12 cellular contexts compared by ENCODE assay signal in the genomic region with DNA sequence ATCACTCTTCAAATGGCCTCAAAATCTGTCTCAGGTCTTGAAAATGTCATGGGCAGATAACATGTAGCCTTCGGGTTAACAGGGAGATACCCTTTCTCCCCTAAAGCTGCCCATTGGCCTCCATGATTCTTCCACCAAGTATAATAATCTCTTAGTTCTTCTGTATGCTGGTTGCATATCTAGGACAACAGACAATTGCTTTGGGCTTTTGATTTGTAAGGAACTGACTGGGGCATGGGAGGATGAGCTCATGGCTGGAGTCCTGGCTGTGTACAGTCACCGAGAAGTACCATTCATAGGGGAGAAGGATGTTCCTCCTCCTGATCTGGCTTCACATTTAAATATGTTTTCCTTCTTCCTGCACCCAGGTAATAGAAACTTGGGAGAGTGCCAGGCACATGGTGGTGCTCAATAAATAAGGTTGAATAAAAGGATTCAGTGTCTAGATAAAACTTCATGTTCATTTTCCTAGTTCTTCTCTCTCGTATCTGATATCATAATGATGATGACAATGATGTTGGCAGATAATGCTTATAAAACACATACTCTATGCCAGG. TPM values are rescaled to one million over a fixed set of nuclear protein-coding genes. Genes with fewer than 3 reads are reported as not detected.
DNase-seq lines count a peak whose midpoint lies in the region; ATAC-seq and TF ChIP-seq lines count a peak whose summit lies in the region.
"Had no signal": no experiment of that assay in that cellular context is flagged by ENCODE, and none has a peak within 500 bp of the region (broad histone marks: within the 10 kb centered on the region; RNA-seq: fewer than 3 reads in every experiment).

No MANE protein-coding gene starts in this region.

- peaks cover 8% of the 10 kb centered on the region for H3K4me1 ChIP-seq in ovary (ENCODE audit: insufficient read depth)

- no peak overlapping the region for H3K27ac ChIP-seq in ovary
- H3K27ac ChIP-seq: lower lobe of right lung, PC-9 had no signal

- no peak overlapping the region for H3K4me3 ChIP-seq in ovary

- ATAC-seq in activated B cell treated with CpG ODN at 0.5 μM for 24 hours (ENCODE audit: low read depth) (no peak), GM18505 (IDR thresholded peaks at IDR 0.05; ENCODE audit: unreplicated experiment) (no peak)
- no peak for ATAC-seq in stimulated activated naive B cell treated with anti-CD40 and anti-IgM and Interleukin-4, amounts not matched to agents 10 μg/mL and 1 μg/mL and 100 μg/mL, for 72 hours (replicated peaks)
- ATAC-seq: lower lobe of right lung; stimulated activated naive CD8-positive, alpha-beta T cell treated with anti-CD3 and anti-CD28 coated beads, Interleukin-15, amount 100 ng/mL, for 72 hours had no signal

- no peaks in the 10 kb centered on the region for H3K9me3 ChIP-seq in ovary
- H3K9me3 ChIP-seq: BE2C, lower lobe of right lung had no signal

- H3K4me3 Mint-ChIP-seq in activated B cell treated with CpG ODN at 0.5 μM for 24 hours = peak overlapping the region; percentile 90
- no peak overlapping the region for H3K4me3 Mint-ChIP-seq in stimulated activated naive B cell treated with anti-CD40 and anti-IgM and Interleukin-4, amounts not matched to agents 10 μg/mL and 1 μg/mL and 100 μg/mL, for 72 hours

- peak overlapping the region; percentile 94 for H3K27ac Mint-ChIP-seq in activated B cell treated with CpG ODN at 0.5 μM for 24 hours
- peak overlapping the region; percentile 97 for H3K27ac Mint-ChIP-seq in stimulated activated naive B cell treated with anti-CD40 and anti-IgM and Interleukin-4, amounts not matched to agents 10 μg/mL and 1 μg/mL and 100 μg/mL, for 72 hours

- H3K27me3 ChIP-seq in ovary = no peaks in the 10 kb centered on the region
- H3K27me3 ChIP-seq: BE2C had no signal

- in situ Hi-C loops in ACHN (cut with HindIII; ENCODE audit: low pct_ligation_motif_present, low pct_unique_long_range_greater_than_20kb, low sequenced_read_pairs) = no loop called here

- no peak for TF ChIP-seq EP300 in ovary (IDR thresholded peaks at IDR 0.05)

- peaks cover 13% of the 10 kb centered on the region for H3K36me3 Mint-ChIP-seq in activated B cell treated with CpG ODN at 0.5 μM for 24 hours (ENCODE audit: low read depth)
- peaks cover 2 to 19% of the 10 kb centered on the region in 2 donors for H3K36me3 Mint-ChIP-seq in stimulated activated naive B cell treated with anti-CD40 and anti-IgM and Interleukin-4, amounts not matched to agents 10 μg/mL and 1 μg/mL and 100 μg/mL, for 72 hours

- WGBS in ovary, 3 donors = 94 to 98% (median 96%) methylated on average over 3 of the region's 3 CpGs

- H3K9me3 Mint-ChIP-seq in activated B cell treated with CpG ODN at 0.5 μM for 24 hours = no peaks in the 10 kb centered on the region
- no peaks in the 10 kb centered on the region for H3K9me3 Mint-ChIP-seq in stimulated activated naive B cell treated with anti-CD40 and anti-IgM and Interleukin-4, amounts not matched to agents 10 μg/mL and 1 μg/mL and 100 μg/mL, for 72 hours
- H3K9me3 Mint-ChIP-seq: stimulated activated naive CD8-positive, alpha-beta T cell treated with anti-CD3 and anti-CD28 coated beads, Interleukin-15, amount 100 ng/mL, for 72 hours had no signal

- no peaks in the 10 kb centered on the region for H3K36me3 ChIP-seq in ovary
- H3K36me3 ChIP-seq: BE2C, lower lobe of right lung had no signal

- H3K4me1 Mint-ChIP-seq in activated B cell treated with CpG ODN at 0.5 μM for 24 hours = peaks cover 75% of the 10 kb centered on the region
- H3K4me1 Mint-ChIP-seq in stimulated activated naive B cell treated with anti-CD40 and anti-IgM and Interleukin-4, amounts not matched to agents 10 μg/mL and 1 μg/mL and 100 μg/mL, for 72 hours = peaks cover 56 to 66% of the 10 kb centered on the region in 2 donors

- TF ChIP-seq POLR2A in ovary (IDR thresholded peaks at IDR 0.05) (no peak), GM18505 (IDR thresholded peaks at IDR 0.05; ENCODE audit: borderline replicate concordance, extremely low read depth, insufficient read depth, insufficient read length) (no peak)

- H3K27me3 Mint-ChIP-seq in activated B cell treated with CpG ODN at 0.5 μM for 24 hours = no peaks in the 10 kb centered on the region
- H3K27me3 Mint-ChIP-seq in stimulated activated naive B cell treated with anti-CD40 and anti-IgM and Interleukin-4, amounts not matched to agents 10 μg/mL and 1 μg/mL and 100 μg/mL, for 72 hours = no peaks in the 10 kb centered on the region
- H3K27me3 Mint-ChIP-seq: stimulated activated naive CD8-positive, alpha-beta T cell treated with anti-CD3 and anti-CD28 coated beads, Interleukin-15, amount 100 ng/mL, for 72 hours had no signal

- no peak for TF ChIP-seq CTCF in activated B cell treated with CpG ODN at 0.5 μM for 24 hours (IDR thresholded peaks at IDR 0.05)
- no peak for TF ChIP-seq CTCF in ovary (IDR thresholded peaks at IDR 0.05)

- peak; percentile 28 for DNase-seq in activated CD8-positive, alpha-beta memory T cell treated with anti-CD3 and anti-CD28 coated beads for 24 hours
- no peak for DNase-seq in activated CD8-positive, alpha-beta memory T cell treated with anti-CD3 and anti-CD28 coated beads, Interleukin-2, amount 50 U/mL, for 4 hours
- DNase-seq in activated B cell treated with CpG ODN at 0.5 μM for 24 hours (no peak), head of caudate nucleus (peak in 25 of 42 donors; percentile 24 to 81 (median 58)), ovary (no peak), ACHN (no peak)
- DNase-seq in stimulated activated naive B cell treated with anti-CD40 and anti-IgM and Interleukin-4, amounts not matched to agents 10 μg/mL and 1 μg/mL and 100 μg/mL, for 72 hours = no peak
- DNase-seq: BE2C, lower lobe of right lung, PC-9 had no signal

- POLR2A ChIA-PET in activated B cell treated with CpG ODN at 0.5 μM for 24 hours (lab: Charles Lee) = interaction anchor here (0.7 to 11.5 kb wide), 11 partner anchors 9 to 406 kb away, joined by 3 to 219 read pairs (median 7); a partner anchor contains a TSS

- CTCF ChIA-PET in activated B cell treated with CpG ODN at 0.5 μM for 24 hours (lab: Charles Lee) = interaction anchor here (0.7 to 1.6 kb wide), 7 partner anchors 10 to 89 kb away, joined by 3 to 15 read pairs (median 4); a partner anchor contains a TSS

- intact Hi-C loops in activated B cell treated with CpG ODN at 0.5 μM for 24 hours (cut with micrococcal nuclease) (loop anchor here (10.0 kb wide), 5 partner anchors 137 to 1767 kb away; a partner anchor contains a TSS), head of caudate nucleus (cut with DNase I) (loop anchor here (10.0 kb wide), 1 partner anchor 73 kb away; no protein-coding TSS in a partner anchor), ovary (cut with DNase I) (no loop called here)

RNA-seq across cellular contexts. Expression of a gene that starts 2.8 kb away (rescaled TPM):
- total RNA-seq in activated B cell treated with CpG ODN at 0.5 μM for 24 hours (99.5 and 116 TPM in 2 replicates), ovary (1 to 10 TPM; 2.7 to 9.3 (median 7.9) TPM)
- polyA plus RNA-seq in ovary = 1 to 10 TPM; 2.0 to 6.8 TPM

Comparison
In these comparisons a context has a peak if more than half of its experiments do, and no peak if none do; other contexts are left out.
1. DNase-seq: peak in activated CD8-positive, alpha-beta memory T cell treated with anti-CD3 and anti-CD28 coated beads for 24 hours (single experiment) and head of caudate nucleus (25 of 42); none in activated CD8-positive, alpha-beta memory T cell treated with anti-CD3 and anti-CD28 coated beads, Interleukin-2, amount 50 U/mL, for 4 hours (single experiment), activated B cell treated with CpG ODN at 0.5 μM for 24 hours (single experiment), stimulated activated naive B cell treated with anti-CD40 and anti-IgM and Interleukin-4, amounts not matched to agents 10 μg/mL and 1 μg/mL and 100 μg/mL, for 72 hours (single experiment), ovary (0 of 5) and ACHN (single experiment).
2. intact Hi-C loops: an anchor here in activated B cell treated with CpG ODN at 0.5 μM for 24 hours (10.0 kb wide) and head of caudate nucleus (10.0 kb wide); none called in ovary.